16 cellular contexts compared by ENCODE assay signal in genomic region chr10:127145173-127145572, GRCh38. TPM values are rescaled to one million over a fixed set of nuclear protein-coding genes. Genes with fewer than 3 reads are reported as not detected.
DNase-seq lines count a peak whose midpoint lies in the region; ATAC-seq and TF ChIP-seq lines count a peak whose summit lies in the region.
"Had no signal": no experiment of that assay in that cellular context is flagged by ENCODE, and none has a peak within 500 bp of the region (broad histone marks: within the 10 kb centered on the region; RNA-seq: fewer than 3 reads in every experiment).

No MANE protein-coding gene starts in this region.

- H3K27ac Mint-ChIP-seq in central memory CD8-positive, alpha-beta T cell (ENCODE audit: low read depth), result peak overlapping the region; percentile 55
- no peak overlapping the region for H3K27ac Mint-ChIP-seq in T-helper 17 cell
- H3K27ac Mint-ChIP-seq: activated T-helper 2 cell treated with anti-CD3 and anti-CD28 coated beads, Interferon-gamma antibody, Interleukin-2, Interleukin-4, amounts not matched to agents 10 μg/mL and 5 μg/mL and 100 μg/mL, durations not matched to agents 14 hours and 24 hours and 36 hours had no signal

- no peak overlapping the region for H3K4me3 Mint-ChIP-seq in central memory CD8-positive, alpha-beta T cell
- H3K4me3 Mint-ChIP-seq in T-helper 17 cell, result no peak overlapping the region
- H3K4me3 Mint-ChIP-seq: CD14-positive monocyte had no signal

- no peak overlapping the region for H3K27ac ChIP-seq in WERI-Rb-1

- H3K36me3 Mint-ChIP-seq in central memory CD8-positive, alpha-beta T cell (ENCODE audit: insufficient read depth), result no peaks in the 10 kb centered on the region
- H3K36me3 Mint-ChIP-seq in T-helper 17 cell (ENCODE audit: low read depth), result no peaks in the 10 kb centered on the region
- H3K36me3 Mint-ChIP-seq: CD14-positive monocyte had no signal

- no peak for ATAC-seq in central memory CD8-positive, alpha-beta T cell (replicated peaks; ENCODE audit: extremely low read depth, poor library complexity, severe bottlenecking)
- ATAC-seq in T-helper 17 cell, result no peak
- ATAC-seq: Panc1 had no signal

- H3K4me3 ChIP-seq in WERI-Rb-1 (ENCODE audit: low read depth, low read length), result no peak overlapping the region

- H3K9me3 Mint-ChIP-seq in central memory CD8-positive, alpha-beta T cell, result no peaks in the 10 kb centered on the region
- H3K9me3 Mint-ChIP-seq: activated T-helper 2 cell treated with anti-CD3 and anti-CD28 coated beads, Interferon-gamma antibody, Interleukin-2, Interleukin-4, amounts not matched to agents 10 μg/mL and 5 μg/mL and 100 μg/mL, durations not matched to agents 14 hours and 24 hours and 36 hours had no signal

- DNase-seq in Caki2 (ENCODE audit: low read depth) (peak; percentile 55), M059J (ENCODE audit: low read depth) (peak; percentile 78), kidney glomerular epithelial cell (lab: John Stamatoyannopoulos, UW) (peak; percentile 62), WERI-Rb-1 (no peak), T-helper 17 cell (no peak)
- DNase-seq in central memory CD8-positive, alpha-beta T cell (ENCODE audit: low spot score in 2 of 2), result no peak
- no peak for DNase-seq in effector CD8-positive, alpha-beta T cell (lab: John Stamatoyannopoulos, UW)
- no peak for DNase-seq in stimulated activated naive CD4-positive, alpha-beta T cell (lab: John Stamatoyannopoulos, UW)
- DNase-seq: activated CD4-positive, alpha-beta T cell treated with anti-CD3 and anti-CD28 coated beads, Interleukin-2, amount 50 U/mL, for 48 hours; GF-D8; NCI-H1105; NCI-H510A treated with DMSO at 0.1 percent for 48 hours had no signal

- no peaks in the 10 kb centered on the region for H3K36me3 ChIP-seq in WERI-Rb-1

- no peaks in the 10 kb centered on the region for H3K9me3 ChIP-seq in WERI-Rb-1 (ENCODE audit: severe bottlenecking)
- no peaks in the 10 kb centered on the region for H3K9me3 ChIP-seq in T-helper 17 cell (ENCODE audit: control insufficient read depth, low read length, poor library complexity, severe bottlenecking)

- H3K4me1 Mint-ChIP-seq in central memory CD8-positive, alpha-beta T cell, result no peaks in the 10 kb centered on the region
- H3K4me1 Mint-ChIP-seq in T-helper 17 cell, result no peaks in the 10 kb centered on the region

- in situ Hi-C loops in Caki2 (cut with HindIII; ENCODE audit: low pct_unique_long_range_greater_than_20kb, low sequenced_read_pairs), result no loop called here

- no peaks in the 10 kb centered on the region for H3K27me3 Mint-ChIP-seq in central memory CD8-positive, alpha-beta T cell
- no peaks in the 10 kb centered on the region for H3K27me3 Mint-ChIP-seq in T-helper 17 cell

- no peaks in the 10 kb centered on the region for H3K27me3 ChIP-seq in WERI-Rb-1 (ENCODE audit: insufficient read depth, low read depth, severe bottlenecking)

- TF ChIP-seq CTCF in WERI-Rb-1 (IDR thresholded peaks at IDR 0.05; ENCODE audit: low read depth, low read length), result no peak

RNA-seq across cellular contexts. Expression of gene INSYN2A, which starts 51.2 kb away (rescaled TPM):
- not detected in 2 replicates for total RNA-seq in Caki2 (2014; rRNA removed; shearing (Covaris generic); ENCODE audit: low replicate concordance)
- 0.10 and 0.79 TPM in 2 replicates for total RNA-seq in M059J (2014; rRNA removed; shearing (Covaris generic))
- not detected for total RNA-seq in T-helper 17 cell
- total RNA-seq: activated T-helper 2 cell treated with anti-CD3 and anti-CD28 coated beads, Interferon-gamma antibody, Interleukin-2, Interleukin-4, amounts not matched to agents 10 μg/mL and 5 μg/mL and 100 μg/mL, durations not matched to agents 14 hours and 24 hours and 36 hours; mucosa of gallbladder had no signal

Comparison
In these comparisons a context has a peak if more than half of its experiments do, and no peak if none do; other contexts are left out.
1. DNase-seq: peak in Caki2 (single experiment), M059J (single experiment) and kidney glomerular epithelial cell (single experiment); none in central memory CD8-positive, alpha-beta T cell (0 of 2), WERI-Rb-1 (single experiment), T-helper 17 cell (0 of 3), effector CD8-positive, alpha-beta T cell (single experiment) and stimulated activated naive CD4-positive, alpha-beta T cell (0 of 6).